10 cellular contexts compared by ENCODE assay signal in the genomic region with DNA sequence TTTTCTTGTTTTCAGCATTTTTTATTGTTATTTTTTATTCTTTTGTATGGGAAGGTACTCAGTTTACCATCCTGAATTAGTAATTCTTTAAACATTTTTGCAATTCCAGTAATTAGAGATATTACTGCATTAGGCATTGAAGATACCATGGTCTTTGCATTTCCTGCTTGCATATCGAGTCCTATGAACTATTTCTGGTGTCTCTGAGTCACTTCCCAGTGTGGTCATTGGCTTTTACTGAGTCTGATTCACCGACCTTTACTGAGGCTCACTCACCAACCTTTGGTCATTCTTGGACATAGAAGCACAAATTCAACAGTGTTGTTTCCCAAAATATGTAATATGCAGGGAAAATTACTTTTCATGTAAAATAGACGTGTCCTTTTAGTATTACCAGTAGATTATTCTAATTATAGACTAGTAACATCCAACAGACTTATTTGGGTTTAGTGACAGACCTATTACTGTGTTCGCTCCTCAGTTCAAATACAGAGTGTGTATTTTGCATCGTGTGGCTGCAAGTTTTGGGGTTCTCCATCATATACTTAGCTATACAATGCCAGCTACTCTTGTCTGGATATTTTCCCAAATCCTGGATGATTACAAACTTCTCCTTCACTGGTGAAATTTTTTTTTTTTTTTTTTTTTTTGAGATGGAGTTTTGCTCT.
DNase-seq lines count a peak whose midpoint lies in the region; ATAC-seq, FAIRE-seq and TF ChIP-seq lines count a peak whose summit lies in the region.
"Had no signal": no experiment of that assay in that cellular context is flagged by ENCODE, and none has a peak within 500 bp of the region (broad histone marks: within the 10 kb centered on the region; RNA-seq: fewer than 3 reads in every experiment).

No MANE protein-coding gene starts in this region.

- TF ChIP-seq EP300 in SK-N-SH (IDR thresholded peaks at IDR 0.05; ENCODE audit: borderline replicate concordance in 1 of 2, low read depth in 1 of 2, low read length in 1 of 2) = peak in 1 of 2 experiments; percentile 91; a peak in 2 of 4 replicates

- 39% methylated on average over 5 of the region's 5 CpGs for WGBS in SK-N-SH (ENCODE audit: low lambda C conversion rate)
- WGBS in spleen, 5 donors = 48 to 64% (median 55%) methylated on average over 5 of the region's 5 CpGs

- H3K4me3 ChIP-seq in ACC112 (ENCODE audit: low read depth, low read length) = no peak overlapping the region
- peak overlapping the region in 1 of 2 experiments; percentile 17; a peak in 2 of 4 replicates for H3K4me3 ChIP-seq in HCT116 (replicated peaks in 1 of 2; ENCODE audit: low read depth in 1 of 2, low read length in 2 of 2)
- H3K4me3 ChIP-seq in SK-N-SH (ENCODE audit: low read depth in 2 of 2, low read length in 1 of 2) = no peak overlapping the region
- H3K4me3 ChIP-seq in lower lobe of right lung = no peak overlapping the region
- no peak overlapping the region for H3K4me3 ChIP-seq in spleen

- H3K9me2 ChIP-seq in HCT116 (ENCODE audit: insufficient read depth) = no peaks in the 10 kb centered on the region
- H3K9me2 ChIP-seq in SK-N-SH = no peaks in the 10 kb centered on the region

- peaks cover 18% of the 10 kb centered on the region for H3F3A ChIP-seq in SK-N-SH (replicated peaks; ENCODE audit: insufficient read depth)

- POLR2A ChIA-PET in HCT116 (lab: Charles Lee) (interaction anchor here (0.7 kb wide), 1 partner anchor 11 kb away, joined by 3 read pairs; no protein-coding TSS in a partner anchor), SK-N-SH (lab: Yijun Ruan, JAX) (no interaction called here)

- no peak overlapping the region for H2AFZ ChIP-seq in ACC112 (ENCODE audit: low read length, unreplicated experiment)
- H2AFZ ChIP-seq in HCT116 (ENCODE audit: low read depth, low read length, poor library complexity, severe bottlenecking) = peak overlapping the region; percentile 75
- no peak overlapping the region for H2AFZ ChIP-seq in SK-N-SH (ENCODE audit: low read depth)

- peak; percentile 91 for ATAC-seq in HCT116
- ATAC-seq in foreskin keratinocyte = peak; percentile 94
- ATAC-seq in GM19351 (IDR thresholded peaks at IDR 0.05; ENCODE audit: unreplicated experiment) = no peak
- ATAC-seq in lower lobe of right lung = no peak

- H3K4me1 ChIP-seq in ACC112 (ENCODE audit: control insufficient read depth, insufficient read depth, low read length, unreplicated experiment) = peaks cover 26% of the 10 kb centered on the region
- H3K4me1 ChIP-seq in HCT116 (ENCODE audit: control insufficient read depth in 1 of 2, insufficient read depth in 2 of 2, low read length in 2 of 2) = peaks cover 5 to 17% of the 10 kb centered on the region in 2 experiments
- H3K4me1 ChIP-seq in SK-N-SH (ENCODE audit: control insufficient read depth in 1 of 2, insufficient read depth in 2 of 2, low read depth in 1 of 2, low read length in 1 of 2) = peaks cover 0 to 28% of the 10 kb centered on the region in 2 experiments; a peak in 3 of 4 replicates
- H3K4me1 ChIP-seq in foreskin keratinocyte = peaks cover 7% of the 10 kb centered on the region
- no peaks in the 10 kb centered on the region for H3K4me1 ChIP-seq in lower lobe of right lung
- peaks cover 0 to 12% (median 0%) of the 10 kb centered on the region in 6 donors for H3K4me1 ChIP-seq in spleen

- no TSS peak for BruUV-seq in HCT116 (replicated peaks; lab: Mats Ljungman, UMichigan)

- TF ChIP-seq CTCF in HCT116 (IDR thresholded peaks at IDR 0.05 in 2 of 3, conservative IDR thresholded peaks at IDR 0.05 in 1 of 3; ENCODE audit: borderline replicate concordance in 1 of 3, insufficient read depth in 1 of 3, low read depth in 2 of 3, low read length in 2 of 3) (no peak), SK-N-SH (IDR thresholded peaks at IDR 0.05) (no peak), foreskin keratinocyte (conservative IDR thresholded peaks at IDR 0.05) (no peak), lower lobe of right lung (IDR thresholded peaks at IDR 0.05) (no peak), spleen (IDR thresholded peaks at IDR 0.05 in 8 of 11, conservative IDR thresholded peaks at IDR 0.05 in 3 of 11) (no peak)

- no peaks in the 10 kb centered on the region for H3K36me3 ChIP-seq in ACC112 (ENCODE audit: insufficient read depth, low read length)
- H3K36me3 ChIP-seq in HCT116 (ENCODE audit: control insufficient read depth in 1 of 2, insufficient read depth in 2 of 2, low read length in 2 of 2) = no peaks in the 10 kb centered on the region
- H3K36me3 ChIP-seq in SK-N-SH (replicated peaks in 1 of 2; ENCODE audit: control insufficient read depth in 1 of 2, insufficient read depth in 2 of 2, low read length in 1 of 2) = no peaks in the 10 kb centered on the region
- no peaks in the 10 kb centered on the region for H3K36me3 ChIP-seq in lower lobe of right lung
- H3K36me3 ChIP-seq in spleen = no peaks in the 10 kb centered on the region
- H3K36me3 ChIP-seq: neutrophil had no signal

- H3K9me3 ChIP-seq in HCT116 (ENCODE audit: control insufficient read depth in 1 of 2, insufficient read depth in 1 of 2, low read depth in 1 of 2, low read length in 2 of 2) = no peaks in the 10 kb centered on the region
- 0 out of 2 replicates have a peak, but pooled peaks cover 4% of the 10 kb centered on the region for H3K9me3 ChIP-seq in SK-N-SH
- no peaks in the 10 kb centered on the region for H3K9me3 ChIP-seq in lower lobe of right lung
- H3K9me3 ChIP-seq in spleen = no peaks in the 10 kb centered on the region
- H3K9me3 ChIP-seq: neutrophil had no signal

- TF ChIP-seq POLR2A in HCT116 (IDR thresholded peaks at IDR 0.05; ENCODE audit: borderline replicate concordance, extremely low read depth, insufficient read depth, insufficient read length) = no peak
- no peak for TF ChIP-seq POLR2A in GM12891 (IDR thresholded peaks at IDR 0.05; ENCODE audit: low read depth, low read length)
- TF ChIP-seq POLR2A in spleen (IDR thresholded peaks at IDR 0.05) = no peak

- DNase-seq in HCT116 (ENCODE audit: low read depth, low spot score) = no peak
- DNase-seq in SK-N-SH = no peak
- DNase-seq in foreskin keratinocyte = peak in 1 of 2 donors; percentile 61
- no peak for DNase-seq in lower lobe of right lung
- no peak for DNase-seq in GM12891 (ENCODE audit: insufficient read length, low spot score)
- no peak for DNase-seq in spleen
- DNase-seq: CD4-positive, CD25-positive, alpha-beta regulatory T cell had no signal

- H3K9ac ChIP-seq in HCT116 (ENCODE audit: low read length) = no peak overlapping the region
- H3K9ac ChIP-seq in SK-N-SH = no peak overlapping the region

- H3K27me3 ChIP-seq in ACC112 (ENCODE audit: insufficient read depth, low read length) (no peaks in the 10 kb centered on the region), HCT116 (ENCODE audit: insufficient read depth, low read length) (no peaks in the 10 kb centered on the region), SK-N-SH (ENCODE audit: insufficient read depth) (no peaks in the 10 kb centered on the region), foreskin keratinocyte (no peaks in the 10 kb centered on the region), lower lobe of right lung (ENCODE audit: low read depth) (no peaks in the 10 kb centered on the region), spleen (replicated peaks in 1 of 7) (peaks cover 0 to 26% (median 0%) of the 10 kb centered on the region in 7 donors)
- H3K27me3 ChIP-seq: neutrophil had no signal

- CTCF ChIA-PET in HCT116 (lab: Charles Lee) = interaction anchor here (1.6 to 2.4 kb wide), 2 partner anchors 11 to 19 kb away, joined by 7 to 10 read pairs; no protein-coding TSS in a partner anchor
- CTCF ChIA-PET in SK-N-SH (lab: Yijun Ruan, JAX) = interaction anchor here (3.2 to 5.4 kb wide), 3 partner anchors 10 to 33 kb away, joined by 12 to 21 read pairs (median 16); no protein-coding TSS in a partner anchor

- H3K79me2 ChIP-seq in ACC112 (ENCODE audit: control insufficient read depth, insufficient read depth, low read length, unreplicated experiment) (no peaks in the 10 kb centered on the region), HCT116 (ENCODE audit: insufficient read depth, low read length) (no peaks in the 10 kb centered on the region), SK-N-SH (ENCODE audit: insufficient read depth) (no peaks in the 10 kb centered on the region)

- intact Hi-C loops in HCT116 (cut with micrococcal nuclease) (no loop called here), lower lobe of right lung (cut with DNase I) (no loop called here), spleen (cut with DNase I; ENCODE audit: low total_unique reads) (no loop called here)

- FAIRE-seq in GM12891 (lab: Jason Lieb, UNC) = no peak

- peak overlapping the region; percentile 70 for H3K4me2 ChIP-seq in HCT116 (ENCODE audit: low read length)
- H3K4me2 ChIP-seq in SK-N-SH = no peak overlapping the region

- H4K20me1 ChIP-seq in HCT116 (ENCODE audit: insufficient read depth) = no peaks in the 10 kb centered on the region
- no peaks in the 10 kb centered on the region for H4K20me1 ChIP-seq in SK-N-SH (ENCODE audit: insufficient read depth)

- RAD21 ChIA-PET in HCT116 (lab: Charles Lee; ENCODE audit: low non-redundant PET in 1 of 2, low total read pairs in 2 of 2, uncharacterized antibody in 2 of 2, unreplicated experiment in 2 of 2) = no interaction called here

- TF ChIP-seq RAD21 in HCT116 (IDR thresholded peaks at IDR 0.05; ENCODE audit: low read depth) = no peak
- no peak for TF ChIP-seq RAD21 in SK-N-SH (IDR thresholded peaks at IDR 0.05; ENCODE audit: low read length)

- H3K27ac ChIP-seq in ACC112 (ENCODE audit: low read depth, low read length) (peak overlapping the region; percentile 57), HCT116 (ENCODE audit: low read depth, low read length) (no peak overlapping the region), SK-N-SH (ENCODE audit: low read depth in 2 of 2, low read length in 1 of 2) (peak overlapping the region in 1 of 2 experiments; percentile 61; a peak in 2 of 4 replicates), foreskin keratinocyte (no peak overlapping the region), lower lobe of right lung (no peak overlapping the region), spleen (no peak overlapping the region)
- H3K27ac ChIP-seq: neutrophil had no signal

TF ChIP-seq in HCT116, 20 proteins besides CTCF, POLR2A, EP300 and RAD21 (continues in another document):
- TF ChIP-seq YY1 (IDR thresholded peaks at IDR 0.05; ENCODE audit: extremely low read depth, insufficient replicate concordance, low read depth, low read length) (no peak), POLR2AphosphoS5 (IDR thresholded peaks at IDR 0.05; ENCODE audit: low read depth, low read length) (no peak), FOSL1 (IDR thresholded peaks at IDR 0.05; ENCODE audit: low read depth) (peak; percentile 88)

TF ChIP-seq in SK-N-SH, 30 proteins besides CTCF, POLR2A, EP300 and RAD21 (continues in another document):
- no peak for TF ChIP-seq RCOR1 (IDR thresholded peaks at IDR 0.05; ENCODE audit: low read length)
- TF ChIP-seq GABPA (IDR thresholded peaks at IDR 0.05; ENCODE audit: low read depth) = peak; percentile 30; the same call in 1 of the 2 replicates
- TF ChIP-seq FOSL2 (IDR thresholded peaks at IDR 0.05; ENCODE audit: borderline replicate concordance, low read depth) = peak; percentile 99

TF ChIP-seq in GM12891, 5 proteins besides CTCF, POLR2A, EP300 and RAD21 (continues in another document):
- TF ChIP-seq TAF1 (IDR thresholded peaks at IDR 0.05; ENCODE audit: low read depth, low read length) (no peak), POU2F2 (IDR thresholded peaks at IDR 0.05; ENCODE audit: low read depth, low read length) (no peak), PAX5 (IDR thresholded peaks at IDR 0.05; ENCODE audit: insufficient read depth, low read length, severe bottlenecking) (no peak), SPI1 (IDR thresholded peaks at IDR 0.05; ENCODE audit: low read depth, low read length) (no peak)

Comparison
In these comparisons a context has a peak if more than half of its experiments do, and no peak if none do; other contexts are left out.
1. ATAC-seq: peak in HCT116 (single experiment) and foreskin keratinocyte (single experiment); none in GM19351 (single experiment) and lower lobe of right lung (0 of 2).